ENCODE assay signal across 1 cellular context in the genomic region with DNA sequence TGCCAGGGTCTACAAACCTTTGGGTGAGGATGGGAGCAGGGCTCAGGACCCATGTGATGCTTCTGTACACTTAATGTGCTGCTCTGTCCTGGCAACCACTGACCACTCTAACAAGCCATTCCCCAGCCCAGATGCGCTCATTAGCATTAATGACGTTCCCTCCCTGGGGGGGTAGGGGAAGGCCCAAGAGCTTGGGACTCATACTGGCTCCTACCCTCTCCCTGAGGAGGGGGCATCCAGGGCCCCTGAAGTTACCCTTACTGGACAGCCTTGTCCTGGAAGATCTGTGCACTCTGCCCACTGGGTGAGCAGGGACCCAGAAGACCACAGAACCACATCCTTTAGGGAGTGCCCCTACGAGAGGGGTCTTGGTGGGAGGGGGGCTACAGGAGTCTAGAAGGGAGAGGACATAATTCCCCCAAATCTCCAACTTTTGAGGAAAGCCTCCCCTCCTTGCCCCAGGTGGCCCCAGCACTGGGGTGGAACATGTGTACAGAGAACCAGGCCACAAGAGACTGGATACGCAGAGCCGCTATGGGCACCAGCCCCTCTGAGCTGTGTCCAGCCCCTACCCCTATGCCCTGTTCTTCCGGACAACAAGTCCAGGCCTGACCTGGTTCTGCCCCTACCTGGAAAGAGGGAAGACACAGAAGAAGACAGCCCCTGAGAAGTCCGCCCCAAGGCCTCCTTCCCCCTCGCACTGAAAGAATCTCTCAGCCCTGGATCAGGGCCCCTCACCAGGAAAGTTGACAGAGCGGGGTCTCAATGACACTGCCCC.
TF ChIP-seq lines count a peak whose summit lies in the region.

No MANE protein-coding gene starts in this region.

TF ChIP-seq in HEK293, 187 proteins besides CTCF, POLR2A, EP300 and RAD21:
- TF ChIP-seq ZSCAN16 (tag by site-specific recombination; IDR thresholded peaks at IDR 0.05) = no peak
- no peak for TF ChIP-seq ZNF747 (tag by site-specific recombination; IDR thresholded peaks at IDR 0.05)
- no peak for TF ChIP-seq ZNF174 (tag by site-specific recombination; IDR thresholded peaks at IDR 0.05)
- TF ChIP-seq, protein P1, sequence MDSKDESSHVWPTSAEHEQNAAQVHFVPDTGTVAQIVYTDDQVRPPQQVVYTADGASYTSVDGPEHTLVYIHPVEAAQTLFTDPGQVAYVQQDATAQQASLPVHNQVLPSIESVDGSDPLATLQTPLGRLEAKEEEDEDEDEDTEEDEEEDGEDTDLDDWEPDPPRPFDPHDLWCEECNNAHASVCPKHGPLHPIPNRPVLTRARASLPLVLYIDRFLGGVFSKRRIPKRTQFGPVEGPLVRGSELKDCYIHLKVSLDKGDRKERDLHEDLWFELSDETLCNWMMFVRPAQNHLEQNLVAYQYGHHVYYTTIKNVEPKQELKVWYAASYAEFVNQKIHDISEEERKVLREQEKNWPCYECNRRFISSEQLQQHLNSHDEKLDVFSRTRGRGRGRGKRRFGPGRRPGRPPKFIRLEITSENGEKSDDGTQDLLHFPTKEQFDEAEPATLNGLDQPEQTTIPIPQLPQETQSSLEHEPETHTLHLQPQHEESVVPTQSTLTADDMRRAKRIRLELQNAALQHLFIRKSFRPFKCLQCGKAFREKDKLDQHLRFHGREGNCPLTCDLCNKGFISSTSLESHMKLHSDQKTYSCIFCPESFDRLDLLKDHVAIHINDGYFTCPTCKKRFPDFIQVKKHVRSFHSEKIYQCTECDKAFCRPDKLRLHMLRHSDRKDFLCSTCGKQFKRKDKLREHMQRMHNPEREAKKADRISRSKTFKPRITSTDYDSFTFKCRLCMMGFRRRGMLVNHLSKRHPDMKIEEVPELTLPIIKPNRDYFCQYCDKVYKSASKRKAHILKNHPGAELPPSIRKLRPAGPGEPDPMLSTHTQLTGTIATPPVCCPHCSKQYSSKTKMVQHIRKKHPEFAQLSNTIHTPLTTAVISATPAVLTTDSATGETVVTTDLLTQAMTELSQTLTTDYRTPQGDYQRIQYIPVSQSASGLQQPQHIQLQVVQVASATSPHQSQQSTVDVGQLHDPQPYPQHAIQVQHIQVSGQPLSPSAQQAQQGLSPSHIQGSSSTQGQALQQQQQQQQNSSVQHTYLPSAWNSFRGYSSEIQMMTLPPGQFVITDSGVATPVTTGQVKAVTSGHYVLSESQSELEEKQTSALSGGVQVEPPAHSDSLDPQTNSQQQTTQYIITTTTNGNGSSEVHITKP (tag by site-specific recombination; IDR thresholded peaks at IDR 0.05) = no peak
- no peak for TF ChIP-seq ELK4 (IDR thresholded peaks at IDR 0.05; ENCODE audit: borderline replicate concordance, low read depth, low read length)
- TF ChIP-seq ZNF639 (tag by site-specific recombination; IDR thresholded peaks at IDR 0.05) = no peak
- TF ChIP-seq ZNF510 (tag by site-specific recombination; IDR thresholded peaks at IDR 0.05; ENCODE audit: insufficient replicate concordance) = no peak
- TF ChIP-seq INSM2 (tag by site-specific recombination; IDR thresholded peaks at IDR 0.05) = no peak
- no peak for TF ChIP-seq ZBTB17 (tag by site-specific recombination; IDR thresholded peaks at IDR 0.05)
- no peak for TF ChIP-seq ZEB2 (tag by site-specific recombination; IDR thresholded peaks at IDR 0.05)
- TF ChIP-seq ZNF571 (tag by site-specific recombination; IDR thresholded peaks at IDR 0.05) = no peak
- no peak for TF ChIP-seq ZNF692 (tag by site-specific recombination; IDR thresholded peaks at IDR 0.05)
- no peak for TF ChIP-seq KLF16 (tag by site-specific recombination; IDR thresholded peaks at IDR 0.05)
- TF ChIP-seq KLF8 (tag by site-specific recombination; IDR thresholded peaks at IDR 0.05) = no peak
